Comparison of ENCODE assay signal across 17 cellular contexts in genomic region chr11:34063061-34063795, GRCh38. TPM values are rescaled to one million over a fixed set of nuclear protein-coding genes. Genes with fewer than 3 reads are reported as not detected.
A peak's percentile ranks its signal among the peaks of the same experiment; 100 is the strongest.
DNase-seq lines count a peak whose midpoint lies in the region; ATAC-seq, FAIRE-seq and TF ChIP-seq lines count a peak whose summit lies in the region.
"Had no signal": no experiment of that assay in that cellular context is flagged by ENCODE, and none has a peak within 500 bp of the region (broad histone marks: within the 10 kb centered on the region; RNA-seq: fewer than 3 reads in every experiment).

No MANE protein-coding gene starts in this region.

- H3K4me3 ChIP-seq in K562 (no peak overlapping the region), osteoblast (ENCODE audit: insufficient read depth, low read length) (no peak overlapping the region)
- no peak overlapping the region for H3K4me3 ChIP-seq in naive thymus-derived CD4-positive, alpha-beta T cell (ENCODE audit: low read length)
- H3K4me3 ChIP-seq: breast epithelium, lung had no signal

- no peak for TF ChIP-seq EP300 in K562 (IDR thresholded peaks at IDR 0.05; ENCODE audit: low read length)

- intact Hi-C loops in CD4-positive, alpha-beta T cell (cut with DNase I, micrococcal nuclease): no loop called here
- intact Hi-C loops in K562 (cut with micrococcal nuclease): no loop called here
- intact Hi-C loops in naive thymus-derived CD4-positive, alpha-beta T cell (cut with micrococcal nuclease): loop anchor here in 1 of 2 donors (1.0 kb wide), 1 partner anchor 10 kb away; no protein-coding TSS in a partner anchor

- H3K9me1 ChIP-seq in K562 (ENCODE audit: control insufficient read depth, insufficient read depth, low read length): no peaks in the 10 kb centered on the region

- no peaks in the 10 kb centered on the region for H3K27me3 ChIP-seq in CD4-positive, alpha-beta T cell (ENCODE audit: control insufficient read depth, insufficient read depth, low read length)
- no peaks in the 10 kb centered on the region for H3K27me3 ChIP-seq in K562 (ENCODE audit: control insufficient read depth in 2 of 2, insufficient read depth in 2 of 2, low read length in 2 of 2)
- no peaks in the 10 kb centered on the region for H3K27me3 ChIP-seq in naive thymus-derived CD4-positive, alpha-beta T cell (ENCODE audit: control insufficient read depth in 2 of 2, insufficient read depth in 2 of 2, low read length in 2 of 2)
- no peaks in the 10 kb centered on the region for H3K27me3 ChIP-seq in osteoblast (ENCODE audit: insufficient read depth, low read length)
- H3K27me3 ChIP-seq: breast epithelium had no signal

- no peaks in the 10 kb centered on the region for H3K27me3 Mint-ChIP-seq in CD4-positive, alpha-beta T cell
- no peaks in the 10 kb centered on the region for H3K27me3 Mint-ChIP-seq in naive thymus-derived CD4-positive, alpha-beta T cell

- peak overlapping the region; percentile 66 for H3K27ac Mint-ChIP-seq in CD4-positive, alpha-beta T cell
- peak overlapping the region in 8 of 9 donors; percentile 10 to 85 (median 38) for H3K27ac Mint-ChIP-seq in naive thymus-derived CD4-positive, alpha-beta T cell

- TSS peak; percentile 9 for BruUV-seq in K562 (replicated peaks; lab: Mats Ljungman, UMichigan)

- no peak overlapping the region for H3K27ac ChIP-seq in CD4-positive, alpha-beta T cell (ENCODE audit: low read depth, low read length)
- H3K27ac ChIP-seq in K562 (ENCODE audit: extremely low read depth, low read depth, low read length) (no peak overlapping the region), osteoblast (ENCODE audit: low read depth, low read length) (no peak overlapping the region)
- H3K27ac ChIP-seq in naive thymus-derived CD4-positive, alpha-beta T cell (ENCODE audit: low read depth, low read length): no peak overlapping the region
- H3K27ac ChIP-seq: breast epithelium, KMS-11 had no signal

- H4K20me1 ChIP-seq in K562 (replicated peaks; ENCODE audit: control insufficient read depth, insufficient read depth, low read length) (peaks cover 40% of the 10 kb centered on the region), osteoblast (ENCODE audit: insufficient read depth, low read length) (peaks cover 76% of the 10 kb centered on the region)

- FAIRE-seq in GM19239 (lab: Jason Lieb, UNC) (peak; percentile 42), K562 (lab: Jason Lieb, UNC) (no peak), D721Med (lab: Jason Lieb, UNC) (no peak)

- H3K79me2 ChIP-seq in K562 (ENCODE audit: control insufficient read depth, insufficient read depth, low read length) (peaks cover 99% of the 10 kb centered on the region), osteoblast (ENCODE audit: insufficient read depth, low read length) (peaks cover 99% of the 10 kb centered on the region)

- POLR2A ChIA-PET in CD4-positive, alpha-beta T cell (lab: Charles Lee): interaction anchor here (1.0 to 1.9 kb wide), 3 partner anchors 10 to 42 kb away, joined by 4 to 13 read pairs (median 5); partner anchors contain the start of genes CAPRIN1 and NAT10
- POLR2A ChIA-PET in K562 (lab: Yijun Ruan, JAX): interaction anchor here (0.6 to 6.5 kb wide), 9 partner anchors 9 to 375 kb away, joined by 3 to 41 read pairs (median 4); partner anchors contain the start of gene CAPRIN1
- POLR2A ChIA-PET in naive thymus-derived CD4-positive, alpha-beta T cell (lab: Charles Lee): interaction anchor here (0.8 to 1.3 kb wide), 2 partner anchors 12 to 15 kb away, joined by 3 to 6 read pairs; no protein-coding TSS in a partner anchor

- peaks cover 77% of the 10 kb centered on the region for H3K36me3 Mint-ChIP-seq in CD4-positive, alpha-beta T cell (ENCODE audit: low read depth)
- peaks cover 0 to 30% (median 25%) of the 10 kb centered on the region in 5 donors for H3K36me3 Mint-ChIP-seq in naive thymus-derived CD4-positive, alpha-beta T cell

- no peak for TF ChIP-seq RAD21 in K562 (CRISPR knock-in tag; conservative IDR thresholded peaks at IDR 0.05 in 1 of 2, IDR thresholded peaks at IDR 0.05 in 1 of 2)

- no peaks in the 10 kb centered on the region for H3K9me3 ChIP-seq in CD4-positive, alpha-beta T cell (ENCODE audit: control insufficient read depth, low read length)
- H3K9me3 ChIP-seq in K562 (replicated peaks; ENCODE audit: control insufficient read depth, insufficient read depth, low read depth, low read length) (no peaks in the 10 kb centered on the region), osteoblast (ENCODE audit: low read depth, low read length) (no peaks in the 10 kb centered on the region)
- H3K9me3 ChIP-seq in naive thymus-derived CD4-positive, alpha-beta T cell (ENCODE audit: control insufficient read depth in 2 of 3, low read length in 3 of 3): no peaks in the 10 kb centered on the region
- H3K9me3 ChIP-seq: breast epithelium had no signal

- peaks cover 72% of the 10 kb centered on the region for H3K4me1 Mint-ChIP-seq in CD4-positive, alpha-beta T cell (ENCODE audit: low read depth)
- H3K4me1 Mint-ChIP-seq in naive thymus-derived CD4-positive, alpha-beta T cell: peaks cover 47 to 83% (median 72%) of the 10 kb centered on the region in 7 donors

- ATAC-seq in CD4-positive, alpha-beta T cell (ENCODE audit: poor library complexity): no peak
- peak; percentile 15; the same call in 2 of the 3 replicates for ATAC-seq in K562
- ATAC-seq in naive thymus-derived CD4-positive, alpha-beta T cell: no peak
- ATAC-seq: HCT116 had no signal

- H3K9ac ChIP-seq in K562 (ENCODE audit: insufficient read depth in 1 of 2, low read depth in 2 of 2, low read length in 2 of 2): no peak overlapping the region
- H3K9ac ChIP-seq: KMS-11 had no signal

- 71% methylated on average over 2 of the region's 2 CpGs for WGBS in K562 (ENCODE audit: insufficient coverage, low coverage, missing lambda C conversion rate)

- no peak for TF ChIP-seq CTCF in CD4-positive, alpha-beta T cell (IDR thresholded peaks at IDR 0.05)
- no peak for TF ChIP-seq CTCF in K562 (IDR thresholded peaks at IDR 0.05 in 2 of 3, conservative IDR thresholded peaks at IDR 0.05 in 1 of 3; ENCODE audit: insufficient read depth in 2 of 3, low read depth in 1 of 3, low read length in 3 of 3)
- TF ChIP-seq CTCF in osteoblast (IDR thresholded peaks at IDR 0.05; ENCODE audit: extremely low read depth, low read depth, low read length): no peak
- no peak for TF ChIP-seq CTCF in D721Med (IDR thresholded peaks at IDR 0.05; ENCODE audit: insufficient read depth, missing control alignments)

- no peak overlapping the region for H3K4me2 ChIP-seq in K562 (ENCODE audit: insufficient read depth, low read length)
- H3K4me2 ChIP-seq in osteoblast (ENCODE audit: insufficient read depth, low read length): no peak overlapping the region
- H3K4me2 ChIP-seq: KMS-11 had no signal

- CTCF ChIA-PET in CD4-positive, alpha-beta T cell (lab: Charles Lee): interaction anchor here (0.7 to 1.4 kb wide), 5 partner anchors 9 to 290 kb away, joined by 3 to 4 read pairs (median 3); no protein-coding TSS in a partner anchor
- CTCF ChIA-PET in K562 (lab: Yijun Ruan, JAX; ENCODE audit: low intra/inter-chr PET ratio): no interaction called here
- CTCF ChIA-PET in naive thymus-derived CD4-positive, alpha-beta T cell (lab: Charles Lee): no interaction called here

- in situ Hi-C loops in K562 (cut with MboI): no loop called here

- H3K36me3 ChIP-seq in K562 (ENCODE audit: control insufficient read depth, insufficient read depth, low read length): peaks cover 86% of the 10 kb centered on the region
- H3K36me3 ChIP-seq in naive thymus-derived CD4-positive, alpha-beta T cell (ENCODE audit: control insufficient read depth in 2 of 3, insufficient read depth in 3 of 3, low read length in 3 of 3): peaks cover 0 to 12% (median 4%) of the 10 kb centered on the region in 3 experiments
- peaks cover 36% of the 10 kb centered on the region for H3K36me3 ChIP-seq in osteoblast (ENCODE audit: insufficient read depth, low read length)
- H3K36me3 ChIP-seq: breast epithelium had no signal

- TF ChIP-seq POLR2A in K562 (conservative IDR thresholded peaks at IDR 0.05): 0 out of 2 replicates have a peak, but pooled peaks have one; percentile 34

- no peaks in the 10 kb centered on the region for H3K9me3 Mint-ChIP-seq in CD4-positive, alpha-beta T cell
- no peaks in the 10 kb centered on the region for H3K9me3 Mint-ChIP-seq in naive thymus-derived CD4-positive, alpha-beta T cell

- H3K4me1 ChIP-seq in K562 (replicated peaks in 1 of 2; ENCODE audit: control insufficient read depth in 2 of 2, insufficient read depth in 2 of 2, low read length in 2 of 2) (peaks cover 4 to 5% of the 10 kb centered on the region in 2 experiments; a peak in 4 of 5 replicates), osteoblast (ENCODE audit: insufficient read depth, low read length) (peaks cover 14% of the 10 kb centered on the region)
- peaks cover 28 to 30% of the 10 kb centered on the region in 2 donors for H3K4me1 ChIP-seq in naive thymus-derived CD4-positive, alpha-beta T cell (ENCODE audit: control insufficient read depth in 2 of 2, insufficient read depth in 2 of 2, low read length in 2 of 2)

- H2AFZ ChIP-seq in K562 (ENCODE audit: low read depth, low read length): no peak overlapping the region
- H2AFZ ChIP-seq in osteoblast (ENCODE audit: low read length): no peak overlapping the region

- peak overlapping the region; percentile 3 for H3K4me3 Mint-ChIP-seq in CD4-positive, alpha-beta T cell
- peak overlapping the region in 9 of 10 donors; percentile 0 to 50 (median 12) for H3K4me3 Mint-ChIP-seq in naive thymus-derived CD4-positive, alpha-beta T cell

- no peak for DNase-seq in CD4-positive, alpha-beta T cell
- DNase-seq in GM19239 (ENCODE audit: insufficient read length, low spot score) (no peak), K562 (ENCODE audit: extremely low read depth in 1 of 4, low spot score in 3 of 4) (no peak), osteoblast (ENCODE audit: insufficient read length, low spot score, missing footprints) (no peak), D721Med (ENCODE audit: insufficient read length, low spot score) (no peak), NAMALWA (ENCODE audit: low spot score) (no peak)
- DNase-seq in naive thymus-derived CD4-positive, alpha-beta T cell: no peak
- DNase-seq: activated naive CD4-positive, alpha-beta T cell; effector CD4-positive, alpha-beta T cell; foreskin melanocyte; NCI-H1417; NCI-H2227 treated with DMSO at 0.1 percent for 48 hours; nucleus accumbens had no signal

RNA-seq across cellular contexts. Expression of gene CAPRIN1, which starts 11.7 kb away (rescaled TPM):
- 100 to 1,000 TPM; 107 TPM for total RNA-seq in CD4-positive, alpha-beta T cell
- total RNA-seq in K562 (2011; cell fraction: chromatin; rRNA removed; ENCODE audit: low replicate concordance): 130 and 461 TPM in 2 replicates
- total RNA-seq in K562 (2011; cell fraction: nucleolus; rRNA removed): 84.2 and 92.2 TPM in 2 replicates
- 188 and 293 TPM in 2 replicates for total RNA-seq in K562 (2011; cell fraction: nucleoplasm; rRNA removed)
- total RNA-seq in K562 (2014; rRNA removed) (216 and 244 TPM in 2 replicates), K562 (2014; rRNA removed; fragmentation: Illumina TruSeq; extraction: Trizol) (226 and 247 TPM in 2 replicates), K562 (2015; rRNA removed; fragmentation: Illumina TruSeq; extraction: Trizol) (237 and 246 TPM in 2 replicates), K562 (2021) (252 and 263 TPM in 2 replicates), osteoblast (225 and 235 TPM in 2 replicates)
- polyA plus RNA-seq in K562 (2011; rRNA removed) (255 and 269 TPM in 2 replicates), K562 (2014; fragmentation: Illumina TruSeq; extraction: Trizol) (235 and 271 TPM in 2 replicates), K562 (2014; fragmentation: Nextera tagmentation; extraction: Ambion mirVana) (10 to 100 TPM; 49.6 to 51.8 TPM), K562 (2014; rRNA removed) (181 and 188 TPM in 2 replicates)
- polyA plus RNA-seq in K562 (2011; cell fraction: cytosol; rRNA removed): 244 and 252 TPM in 2 replicates
- polyA plus RNA-seq in K562 (2011; cell fraction: nucleus; rRNA removed): 170 and 222 TPM in 2 replicates
- polyA plus RNA-seq in K562 (2012): 154 and 186 TPM in 2 replicates
- polyA minus RNA-seq in K562 (2011; rRNA and poly(A)+ RNA removed): 519 and 530 TPM in 2 replicates
- 168 and 225 TPM in 2 replicates for polyA minus RNA-seq in K562 (2011; cell fraction: cytosol; rRNA and poly(A)+ RNA removed)
- polyA minus RNA-seq in K562 (2011; cell fraction: nucleus; rRNA and poly(A)+ RNA removed): 89.8 and 158 TPM in 2 replicates
- total RNA-seq in naive thymus-derived CD4-positive, alpha-beta T cell: 100 to 1,000 TPM; 120 to 227 (median 163) TPM
- 10 to 100 TPM; 65.0 to 99.0 TPM for polyA plus RNA-seq in naive thymus-derived CD4-positive, alpha-beta T cell

RNA-seq across cellular contexts. Expression of gene NAT10, which starts 42.2 kb away (rescaled TPM):
- total RNA-seq in CD4-positive, alpha-beta T cell: 10 to 100 TPM; 50.1 to 55.6 TPM
- 165 and 174 TPM in 2 replicates for total RNA-seq in K562 (2011; cell fraction: chromatin; rRNA removed; ENCODE audit: low replicate concordance)
- 86.5 and 93.6 TPM in 2 replicates for total RNA-seq in K562 (2011; cell fraction: nucleolus; rRNA removed)
- total RNA-seq in K562 (2011; cell fraction: nucleoplasm; rRNA removed): 106 and 112 TPM in 2 replicates
- 59.5 and 68.0 TPM in 2 replicates for total RNA-seq in K562 (2014; rRNA removed)
- 69.0 and 71.1 TPM in 2 replicates for total RNA-seq in K562 (2014; rRNA removed; fragmentation: Illumina TruSeq; extraction: Trizol)
- total RNA-seq in K562 (2015; rRNA removed; fragmentation: Illumina TruSeq; extraction: Trizol): 91.3 and 92.9 TPM in 2 replicates
- total RNA-seq in K562 (2021): 125 and 127 TPM in 2 replicates
- polyA plus RNA-seq in K562 (2011; rRNA removed): 86.3 and 96.5 TPM in 2 replicates
- polyA plus RNA-seq in K562 (2011; cell fraction: cytosol; rRNA removed): 79.8 and 93.3 TPM in 2 replicates
- polyA plus RNA-seq in K562 (2011; cell fraction: nucleus; rRNA removed): 120 and 143 TPM in 2 replicates
- polyA plus RNA-seq in K562 (2012): 54.7 and 77.0 TPM in 2 replicates
- polyA plus RNA-seq in K562 (2014; fragmentation: Illumina TruSeq; extraction: Trizol): 91.3 and 98.2 TPM in 2 replicates
- polyA plus RNA-seq in K562 (2014; fragmentation: Nextera tagmentation; extraction: Ambion mirVana): 100 to 1,000 TPM in 1 of 2 experiments, 10 to 100 TPM in 1; 55.4 to 122 TPM
- polyA plus RNA-seq in K562 (2014; rRNA removed): 62.4 and 73.4 TPM in 2 replicates
- 131 and 145 TPM in 2 replicates for polyA minus RNA-seq in K562 (2011; rRNA and poly(A)+ RNA removed)
- 100 and 108 TPM in 2 replicates for polyA minus RNA-seq in K562 (2011; cell fraction: cytosol; rRNA and poly(A)+ RNA removed)
- polyA minus RNA-seq in K562 (2011; cell fraction: nucleus; rRNA and poly(A)+ RNA removed): 60.0 and 82.5 TPM in 2 replicates
- total RNA-seq in naive thymus-derived CD4-positive, alpha-beta T cell: 100 to 1,000 TPM in 1 of 5 experiments, 10 to 100 TPM in 4; 55.7 to 104 (median 84.3) TPM
- 10 to 100 TPM; 33.8 to 65.1 TPM for polyA plus RNA-seq in naive thymus-derived CD4-positive, alpha-beta T cell
- total RNA-seq in osteoblast: 19.4 and 20.6 TPM in 2 replicates
